8 cellular contexts compared by ENCODE assay signal in genomic region chr5:68419637-68420452, GRCh38.
DNase-seq lines count a peak whose midpoint lies in the region; ATAC-seq, FAIRE-seq and TF ChIP-seq lines count a peak whose summit lies in the region.
"Had no signal": no experiment of that assay in that cellular context is flagged by ENCODE, and none has a peak within 500 bp of the region (broad histone marks: within the 10 kb centered on the region; RNA-seq: fewer than 3 reads in every experiment).

No MANE protein-coding gene starts in this region.

- H3K36me3 ChIP-seq in WERI-Rb-1 (no peaks in the 10 kb centered on the region), tibial artery (no peaks in the 10 kb centered on the region)

- no peak overlapping the region for H3K27ac ChIP-seq in WERI-Rb-1
- peak overlapping the region; percentile 70 to 73 for H3K27ac ChIP-seq in tibial artery

- H3K27me3 ChIP-seq in WERI-Rb-1 (ENCODE audit: insufficient read depth, low read depth, severe bottlenecking) (no peaks in the 10 kb centered on the region), tibial artery (no peaks in the 10 kb centered on the region)
- H3K27me3 ChIP-seq: dorsolateral prefrontal cortex had no signal

- intact Hi-C loops in left colon (cut with DNase I, micrococcal nuclease) = no loop called here
- intact Hi-C loops in tibial artery (cut with DNase I; ENCODE audit: low total_unique reads) = no loop called here

- TF ChIP-seq POLR2A in GM12891 (IDR thresholded peaks at IDR 0.05; ENCODE audit: low read depth, low read length) = no peak

- no peaks in the 10 kb centered on the region for H3K9me3 ChIP-seq in WERI-Rb-1 (ENCODE audit: severe bottlenecking)
- no peaks in the 10 kb centered on the region for H3K9me3 ChIP-seq in tibial artery

- no peak overlapping the region for H3K4me3 ChIP-seq in WERI-Rb-1 (ENCODE audit: low read depth, low read length)
- no peak overlapping the region for H3K4me3 ChIP-seq in tibial artery
- H3K4me3 ChIP-seq: dorsolateral prefrontal cortex had no signal

- H3K4me1 ChIP-seq in tibial artery = peaks cover 9 to 33% (median 22%) of the 10 kb centered on the region in 4 donors

- no peak for FAIRE-seq in GM12891 (lab: Jason Lieb, UNC)

- DNase-seq in HT1080 (ENCODE audit: low read depth) (peak; percentile 24), WERI-Rb-1 (peak; percentile 79), left colon (peak; percentile 46 to 70), tibial artery (peak; percentile 29 to 68), NK-92 (lab: John Stamatoyannopoulos, UW; ENCODE audit: unreplicated experiment) (no peak), GM12891 (ENCODE audit: insufficient read length, low spot score) (no peak)
- DNase-seq: dorsolateral prefrontal cortex had no signal

- ATAC-seq in left colon = peak; percentile 80
- ATAC-seq in HG02571 (IDR thresholded peaks at IDR 0.05; ENCODE audit: unreplicated experiment) = no peak

- TF ChIP-seq CTCF in WERI-Rb-1 (IDR thresholded peaks at IDR 0.05; ENCODE audit: low read depth, low read length) (no peak), tibial artery (IDR thresholded peaks at IDR 0.05) (no peak)

TF ChIP-seq in GM12891, 5 proteins besides CTCF, POLR2A, EP300 and RAD21:
- TF ChIP-seq POU2F2 (IDR thresholded peaks at IDR 0.05; ENCODE audit: low read depth, low read length) (no peak), SPI1 (IDR thresholded peaks at IDR 0.05; ENCODE audit: low read depth, low read length) (no peak), PAX5 (IDR thresholded peaks at IDR 0.05; ENCODE audit: insufficient read depth, low read length, severe bottlenecking) (no peak), TAF1 (IDR thresholded peaks at IDR 0.05; ENCODE audit: low read depth, low read length) (no peak), POLR2AphosphoS5 (IDR thresholded peaks at IDR 0.05; ENCODE audit: low read depth, low read length) (no peak)

Comparison
In these comparisons a context has a peak if more than half of its experiments do, and no peak if none do; other contexts are left out.
1. DNase-seq: peak in HT1080 (single experiment), WERI-Rb-1 (single experiment), left colon (2 of 2) and tibial artery (2 of 2); none in NK-92 (single experiment) and GM12891 (single experiment).